Comparison of ENCODE assay signal across 8 cellular contexts in the genomic region with DNA sequence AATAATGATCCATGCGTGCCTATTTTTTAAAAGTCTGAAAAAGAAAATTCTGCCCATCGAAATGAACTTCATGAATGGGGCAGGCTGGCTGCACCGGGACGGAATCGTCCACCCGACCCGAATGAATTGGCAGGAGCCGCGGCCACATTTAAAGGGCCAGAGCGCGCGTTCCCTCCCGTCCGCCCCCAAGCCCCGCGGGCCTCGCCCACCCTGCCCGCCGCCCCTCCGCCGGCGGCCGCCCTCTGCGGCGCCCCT. TPM values are rescaled to one million over a fixed set of nuclear protein-coding genes. Genes with fewer than 3 reads are reported as not detected.
DNase-seq lines count a peak whose midpoint lies in the region; ATAC-seq and TF ChIP-seq lines count a peak whose summit lies in the region.

No MANE protein-coding gene starts in this region.

- peak overlapping the region in 3 of 5 donors; percentile 42 to 58 (median 51) for H3K27ac ChIP-seq in stomach

- TF ChIP-seq EP300 in stomach (IDR thresholded peaks at IDR 0.05): no peak

- 0 to 1% (median 1%) methylated on average over 9 to 25 of the region's 25 CpGs for WGBS in stomach, 5 donors

- peak; percentile 28 for ATAC-seq in left ventricle myocardium superior

- DNase-seq in HEK293T (ENCODE audit: extremely low spot score) (peak; percentile 46), SW 1271 (lab: John Stamatoyannopoulos, UW) (peak; percentile 46 to 49), left ventricle myocardium superior (no peak), stomach (no peak), NCI-H1436 (lab: John Stamatoyannopoulos, UW) (no peak), COR-L47 (lab: John Stamatoyannopoulos, UW) (no peak)
- DNase-seq in activated CD4-positive, alpha-beta T cell treated with anti-CD3 and anti-CD28 coated beads for 48 hours: no peak

- TF ChIP-seq CTCF in stomach (IDR thresholded peaks at IDR 0.05): no peak

- peaks cover 59 to 100% (median 81%) of the 10 kb centered on the region in 3 donors for H3K27me3 ChIP-seq in stomach

- POLR2A ChIA-PET in HEK293T (lab: Yijun Ruan, JAX): no interaction called here

- CTCF ChIA-PET in HEK293T (lab: Yijun Ruan, JAX): interaction anchor here (0.7 kb wide), 1 partner anchor 390 kb away, joined by 3 read pairs; no protein-coding TSS in a partner anchor

- TF ChIP-seq POLR2A in stomach (IDR thresholded peaks at IDR 0.05): no peak

- no peaks in the 10 kb centered on the region for H3K36me3 ChIP-seq in stomach

- no peaks in the 10 kb centered on the region for H3K9me3 ChIP-seq in stomach

- intact Hi-C loops in left ventricle myocardium superior (cut with micrococcal nuclease): no loop called here
- intact Hi-C loops in stomach (cut with DNase I; ENCODE audit: low total_unique reads): no loop called here

- peaks cover 61 to 70% (median 66%) of the 10 kb centered on the region in 4 donors for H3K4me1 ChIP-seq in stomach

- peak overlapping the region; percentile 72 for H3K4me3 ChIP-seq in GM08714 (ENCODE audit: low read length)
- peak overlapping the region; percentile 38 to 68 (median 57) for H3K4me3 ChIP-seq in stomach

TF ChIP-seq in HEK293T, 16 proteins besides CTCF, POLR2A, EP300 and RAD21:
- TF ChIP-seq ZNF384 (IDR thresholded peaks at IDR 0.05): no peak
- no peak for TF ChIP-seq NFRKB (IDR thresholded peaks at IDR 0.05)
- TF ChIP-seq L3MBTL2 (conservative IDR thresholded peaks at IDR 0.05): no peak
- no peak for TF ChIP-seq ELF4 (IDR thresholded peaks at IDR 0.05)
- no peak for TF ChIP-seq ARNT (IDR thresholded peaks at IDR 0.05)
- no peak for TF ChIP-seq LEF1 (IDR thresholded peaks at IDR 0.05; ENCODE audit: borderline replicate concordance)
- no peak for TF ChIP-seq FOXM1 (IDR thresholded peaks at IDR 0.05; ENCODE audit: borderline replicate concordance)

RNA-seq across cellular contexts. Expression of a gene that starts 0.3 kb away (rescaled TPM):
- total RNA-seq in left ventricle myocardium superior: 1.1 TPM
- 1 to 10 TPM in 1 of 5 donors, under 1 TPM in 2, not detected in 2; 0.14 to 1.2 (median 0.18) TPM for total RNA-seq in stomach
- polyA plus RNA-seq in stomach: under 1 TPM; 0.12 to 0.46 (median 0.18) TPM

Comparison
In these comparisons a context has a peak if more than half of its experiments do, and no peak if none do; other contexts are left out.
1. DNase-seq: peak in HEK293T (single experiment) and SW 1271 (2 of 2); none in left ventricle myocardium superior (single experiment), stomach (single experiment), NCI-H1436 (single experiment), COR-L47 (single experiment) and activated CD4-positive, alpha-beta T cell treated with anti-CD3 and anti-CD28 coated beads for 48 hours (single experiment).